Comparison of ENCODE assay signal across 18 cellular contexts in genomic region chr1:211337430-211338227, GRCh38. TPM values are rescaled to one million over a fixed set of nuclear protein-coding genes. Genes with fewer than 3 reads are reported as not detected.
DNase-seq lines count a peak whose midpoint lies in the region; ATAC-seq and TF ChIP-seq lines count a peak whose summit lies in the region.
"Had no signal": no experiment of that assay in that cellular context is flagged by ENCODE, and none has a peak within 500 bp of the region (broad histone marks: within the 10 kb centered on the region; RNA-seq: fewer than 3 reads in every experiment).

No MANE protein-coding gene starts in this region.

- H3K9me3 ChIP-seq in OCI-LY7 (ENCODE audit: low read length), result no peaks in the 10 kb centered on the region
- H3K9me3 ChIP-seq: SJSA1 had no signal

- ATAC-seq in activated naive CD4-positive, alpha-beta T cell treated with anti-CD3 and anti-CD28 coated beads, Interleukin-2, amount 50 U/mL, for 72 hours, result no peak
- ATAC-seq in central memory CD8-positive, alpha-beta T cell (replicated peaks; ENCODE audit: extremely low read depth, poor library complexity, severe bottlenecking), result no peak
- ATAC-seq in stimulated activated naive B cell treated with anti-CD40 and anti-IgM and Interleukin-4, amounts not matched to agents 10 μg/mL and 1 μg/mL and 100 μg/mL, for 72 hours (replicated peaks), result no peak
- ATAC-seq in GM18498 (IDR thresholded peaks at IDR 0.05; ENCODE audit: unreplicated experiment), result no peak
- ATAC-seq: foreskin keratinocyte, sciatic nerve had no signal

- CTCF ChIA-PET in OCI-LY7 (lab: Charles Lee; ENCODE audit: unreplicated experiment), result interaction anchor here (4.4 kb wide), 1 partner anchor 10 kb away, joined by 38 read pairs; the partner anchor contains the start of gene TRAF5

- H3K4me3 ChIP-seq in OCI-LY7 (ENCODE audit: low read depth, low read length, poor library complexity, severe bottlenecking), result no peak overlapping the region
- H3K4me3 ChIP-seq: SJSA1 had no signal

- peaks cover 76% of the 10 kb centered on the region for H3K79me2 ChIP-seq in OCI-LY7 (ENCODE audit: insufficient read depth, low read depth, low read length)

- no peaks in the 10 kb centered on the region for H3K27me3 Mint-ChIP-seq in activated naive CD4-positive, alpha-beta T cell treated with anti-CD3 and anti-CD28 coated beads, Interleukin-2, amount 50 U/mL, for 24 hours
- no peaks in the 10 kb centered on the region for H3K27me3 Mint-ChIP-seq in central memory CD8-positive, alpha-beta T cell
- no peaks in the 10 kb centered on the region for H3K27me3 Mint-ChIP-seq in stimulated activated naive B cell treated with anti-CD40 and anti-IgM and Interleukin-4, amounts not matched to agents 10 μg/mL and 1 μg/mL and 100 μg/mL, for 72 hours

- no peaks in the 10 kb centered on the region for H3K9me3 Mint-ChIP-seq in activated naive CD4-positive, alpha-beta T cell treated with anti-CD3 and anti-CD28 coated beads, Interleukin-2, amount 50 U/mL, for 24 hours
- no peaks in the 10 kb centered on the region for H3K9me3 Mint-ChIP-seq in activated naive CD4-positive, alpha-beta T cell treated with anti-CD3 and anti-CD28 coated beads, Interleukin-2, amount 50 U/mL, for 72 hours
- no peaks in the 10 kb centered on the region for H3K9me3 Mint-ChIP-seq in central memory CD8-positive, alpha-beta T cell
- H3K9me3 Mint-ChIP-seq in stimulated activated naive B cell treated with anti-CD40 and anti-IgM and Interleukin-4, amounts not matched to agents 10 μg/mL and 1 μg/mL and 100 μg/mL, for 72 hours, result peaks cover 0 to 1% of the 10 kb centered on the region in 2 donors

- 0 out of 2 replicates have a peak, but pooled peaks cover 4% of the 10 kb centered on the region for H3K36me3 ChIP-seq in OCI-LY7 (ENCODE audit: insufficient read depth, low read length)
- H3K36me3 ChIP-seq: SJSA1 had no signal

- peaks cover 6% of the 10 kb centered on the region for H3K36me3 Mint-ChIP-seq in activated naive CD4-positive, alpha-beta T cell treated with anti-CD3 and anti-CD28 coated beads, Interleukin-2, amount 50 U/mL, for 24 hours
- peaks cover 0 to 15% of the 10 kb centered on the region in 2 donors for H3K36me3 Mint-ChIP-seq in activated naive CD4-positive, alpha-beta T cell treated with anti-CD3 and anti-CD28 coated beads, Interleukin-2, amount 50 U/mL, for 72 hours
- peaks cover 8% of the 10 kb centered on the region for H3K36me3 Mint-ChIP-seq in central memory CD8-positive, alpha-beta T cell (ENCODE audit: insufficient read depth)
- peaks cover 6 to 30% of the 10 kb centered on the region in 2 donors for H3K36me3 Mint-ChIP-seq in stimulated activated naive B cell treated with anti-CD40 and anti-IgM and Interleukin-4, amounts not matched to agents 10 μg/mL and 1 μg/mL and 100 μg/mL, for 72 hours

- no peak for TF ChIP-seq CTCF in OCI-LY7 (conservative IDR thresholded peaks at IDR 0.05; ENCODE audit: low read length)

- H3K4me1 ChIP-seq in OCI-LY7 (ENCODE audit: insufficient read depth, low read length, poor library complexity, severe bottlenecking), result peaks cover 75% of the 10 kb centered on the region
- H3K4me1 ChIP-seq: foreskin keratinocyte, SJSA1 had no signal

- H4K20me1 ChIP-seq in OCI-LY7 (ENCODE audit: insufficient read depth, low read length), result no peaks in the 10 kb centered on the region; the same call in 1 of the 2 replicates

- POLR2A ChIA-PET in OCI-LY7 (lab: Charles Lee), result interaction anchor here (0.5 to 4.7 kb wide), 4 partner anchors 8 to 711 kb away, joined by 3 to 39 read pairs (median 16); no protein-coding TSS in a partner anchor

- no peak overlapping the region for H3K27ac ChIP-seq in OCI-LY7 (ENCODE audit: low read depth, low read length, poor library complexity, severe bottlenecking)
- H3K27ac ChIP-seq: foreskin keratinocyte, SJSA1 had no signal

- peak overlapping the region; percentile 83 for H3K27ac Mint-ChIP-seq in activated naive CD4-positive, alpha-beta T cell treated with anti-CD3 and anti-CD28 coated beads, Interleukin-2, amount 50 U/mL, for 24 hours
- peak overlapping the region in 1 of 2 donors; percentile 58 for H3K27ac Mint-ChIP-seq in activated naive CD4-positive, alpha-beta T cell treated with anti-CD3 and anti-CD28 coated beads, Interleukin-2, amount 50 U/mL, for 72 hours
- peak overlapping the region; percentile 80 for H3K27ac Mint-ChIP-seq in central memory CD8-positive, alpha-beta T cell (ENCODE audit: low read depth)
- H3K27ac Mint-ChIP-seq in stimulated activated naive B cell treated with anti-CD40 and anti-IgM and Interleukin-4, amounts not matched to agents 10 μg/mL and 1 μg/mL and 100 μg/mL, for 72 hours, result peak overlapping the region; percentile 81

- no peak overlapping the region for H2AFZ ChIP-seq in OCI-LY7 (ENCODE audit: low read length)

- intact Hi-C loops in OCI-LY7 (cut with micrococcal nuclease; ENCODE audit: unreplicated experiment), result no loop called here

- H3K4me2 ChIP-seq in OCI-LY7 (ENCODE audit: low read length), result peak overlapping the region; percentile 86

- BruUV-seq in OCI-LY7 (replicated peaks; lab: Mats Ljungman, UMichigan), result no TSS peak

- peak overlapping the region; percentile 66 for H3K4me3 Mint-ChIP-seq in activated naive CD4-positive, alpha-beta T cell treated with anti-CD3 and anti-CD28 coated beads, Interleukin-2, amount 50 U/mL, for 24 hours
- H3K4me3 Mint-ChIP-seq in central memory CD8-positive, alpha-beta T cell, result peak overlapping the region; percentile 71
- H3K4me3 Mint-ChIP-seq in stimulated activated naive B cell treated with anti-CD40 and anti-IgM and Interleukin-4, amounts not matched to agents 10 μg/mL and 1 μg/mL and 100 μg/mL, for 72 hours, result peak overlapping the region in 1 of 2 donors; percentile 12

- DNase-seq in activated naive CD4-positive, alpha-beta T cell treated with anti-CD3 and anti-CD28 coated beads, Interleukin-2, amount 50 U/mL, for 72 hours (ENCODE audit: low spot score in 2 of 2), result no peak
- DNase-seq in OCI-LY7 (ENCODE audit: low spot score) (no peak), OCI-M2 (lab: John Stamatoyannopoulos, UW; ENCODE audit: unreplicated experiment) (no peak), SIG-M5 (lab: John Stamatoyannopoulos, UW) (no peak)
- DNase-seq in central memory CD8-positive, alpha-beta T cell (ENCODE audit: low spot score in 2 of 2), result no peak
- no peak for DNase-seq in stimulated activated naive B cell treated with anti-CD40 and anti-IgM and Interleukin-4, amounts not matched to agents 10 μg/mL and 1 μg/mL and 100 μg/mL, for 72 hours
- DNase-seq: activated CD4-positive, alpha-beta T cell treated with anti-CD3 and anti-CD28 coated beads, Interleukin-2, amount 50 U/mL, for 48 hours; activated gamma-delta T cell; cortex of kidney; DMS 273 treated with DMSO at 0.1 percent for 48 hours; foreskin keratinocyte; GOT3; NCI-H1930; occipital lobe had no signal

- H3K9me2 ChIP-seq in OCI-LY7 (ENCODE audit: insufficient read depth, low read length), result no peaks in the 10 kb centered on the region

- H3K4me1 Mint-ChIP-seq in activated naive CD4-positive, alpha-beta T cell treated with anti-CD3 and anti-CD28 coated beads, Interleukin-2, amount 50 U/mL, for 24 hours, result peaks cover 90% of the 10 kb centered on the region
- peaks cover 78% of the 10 kb centered on the region for H3K4me1 Mint-ChIP-seq in central memory CD8-positive, alpha-beta T cell
- peaks cover 70 to 93% of the 10 kb centered on the region in 2 donors for H3K4me1 Mint-ChIP-seq in stimulated activated naive B cell treated with anti-CD40 and anti-IgM and Interleukin-4, amounts not matched to agents 10 μg/mL and 1 μg/mL and 100 μg/mL, for 72 hours

RNA-seq across cellular contexts. Expression of gene TRAF5, which starts 11.0 kb away (rescaled TPM):
- 10 to 100 TPM; 33.3 to 54.9 TPM for total RNA-seq in activated naive CD4-positive, alpha-beta T cell treated with anti-CD3 and anti-CD28 coated beads, Interleukin-2, amount 50 U/mL, for 72 hours
- total RNA-seq in OCI-LY7 (2014; rRNA removed; shearing (Covaris generic)), result 23.0 and 24.2 TPM in 2 replicates
- 54.4 and 61.1 TPM in 2 replicates for total RNA-seq in OCI-LY7 (2022)
